ENCODE assay signal across 13 cellular contexts in the genomic region with DNA sequence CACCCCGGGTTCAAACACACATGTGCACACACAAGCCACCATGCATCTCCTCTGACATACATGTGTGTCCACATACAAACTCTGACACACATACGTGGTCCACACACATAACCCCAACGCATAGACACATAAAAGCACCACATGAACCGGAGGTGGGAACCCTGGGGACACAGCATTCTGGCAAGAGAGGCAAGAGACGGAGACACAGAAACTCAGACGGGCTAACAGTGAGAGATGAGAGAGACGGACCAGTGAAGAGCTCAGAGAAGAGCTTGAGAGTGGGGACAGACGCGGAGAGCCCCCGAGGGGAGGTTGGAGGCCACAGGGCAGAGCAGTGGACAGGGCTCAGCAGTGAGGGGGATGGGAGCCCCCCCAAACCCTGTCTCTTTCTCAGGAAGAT. TPM values are rescaled to one million over a fixed set of nuclear protein-coding genes. Genes with fewer than 3 reads are reported as not detected.
DNase-seq lines count a peak whose midpoint lies in the region; ATAC-seq and TF ChIP-seq lines count a peak whose summit lies in the region.
"Had no signal": no experiment of that assay in that cellular context is flagged by ENCODE, and none has a peak within 500 bp of the region (broad histone marks: within the 10 kb centered on the region; RNA-seq: fewer than 3 reads in every experiment).

No MANE protein-coding gene starts in this region.

- H3K36me3 Mint-ChIP-seq in natural killer cell (no peaks in the 10 kb centered on the region), type B pancreatic cell (no peaks in the 10 kb centered on the region)
- no peaks in the 10 kb centered on the region for H3K36me3 Mint-ChIP-seq in natural killer cell treated with Interleukin-12 subunit alpha and Interleukin-12 subunit beta and Interleukin-15 and Interleukin-18, amount 100 ng/mL, for 72 hours
- no peaks in the 10 kb centered on the region for H3K36me3 Mint-ChIP-seq in activated naive CD8-positive, alpha-beta T cell treated with anti-CD3 and anti-CD28 coated beads for 36 hours

- intact Hi-C loops in natural killer cell (cut with micrococcal nuclease) = no loop called here

- H3K4me1 Mint-ChIP-seq in natural killer cell (peaks cover 35 to 65% of the 10 kb centered on the region in 2 donors), type B pancreatic cell (ENCODE audit: unreplicated experiment) (peaks cover 12% of the 10 kb centered on the region)
- H3K4me1 Mint-ChIP-seq in natural killer cell treated with Interleukin-12 subunit alpha and Interleukin-12 subunit beta and Interleukin-15 and Interleukin-18, amount 100 ng/mL, for 72 hours (ENCODE audit: low read depth in 2 of 2) = peaks cover 36 to 41% of the 10 kb centered on the region in 2 donors
- peaks cover 35% of the 10 kb centered on the region for H3K4me1 Mint-ChIP-seq in activated naive CD8-positive, alpha-beta T cell treated with anti-CD3 and anti-CD28 coated beads for 36 hours

- no peak for DNase-seq in natural killer cell
- no peak for DNase-seq in natural killer cell treated with Interleukin-12 subunit alpha and Interleukin-12 subunit beta and Interleukin-15 and Interleukin-18, amount 100 ng/mL, for 72 hours (ENCODE audit: low spot score)
- DNase-seq in activated naive CD8-positive, alpha-beta T cell treated with anti-CD3 and anti-CD28 coated beads for 36 hours = no peak
- no peak for DNase-seq in type B pancreatic cell (ENCODE audit: extremely low spot score, unreplicated experiment)
- no peak for DNase-seq in RPMI8226
- DNase-seq: activated CD4-positive, alpha-beta memory T cell treated with anti-CD3 and anti-CD28 coated beads, Interleukin-2, amount 10 ng/mL, durations not matched to agents 7 days and 5 days; activated naive CD4-positive, alpha-beta T cell treated with Interleukin-2 at 50 U/mL for 16 hours; GM23248; left lung; MG63; PC-3; sigmoid colon had no signal

- TF ChIP-seq CTCF in natural killer cell (IDR thresholded peaks at IDR 0.05) (no peak), type B pancreatic cell (conservative IDR thresholded peaks at IDR 0.05) (no peak)

- H3K9me3 Mint-ChIP-seq in natural killer cell = no peaks in the 10 kb centered on the region
- H3K9me3 Mint-ChIP-seq in natural killer cell treated with Interleukin-12 subunit alpha and Interleukin-12 subunit beta and Interleukin-15 and Interleukin-18, amount 100 ng/mL, for 72 hours = no peaks in the 10 kb centered on the region
- H3K9me3 Mint-ChIP-seq in activated naive CD8-positive, alpha-beta T cell treated with anti-CD3 and anti-CD28 coated beads for 36 hours = no peaks in the 10 kb centered on the region
- no peaks in the 10 kb centered on the region for H3K9me3 Mint-ChIP-seq in type B pancreatic cell
- H3K9me3 Mint-ChIP-seq: activated CD4-positive, alpha-beta memory T cell treated with anti-CD3 and anti-CD28 coated beads, Interleukin-2, amount 10 ng/mL, durations not matched to agents 7 days and 5 days had no signal

- H3K4me3 Mint-ChIP-seq in natural killer cell (peak overlapping the region; percentile 3), type B pancreatic cell (peak overlapping the region; percentile 37)
- H3K4me3 Mint-ChIP-seq in natural killer cell treated with Interleukin-12 subunit alpha and Interleukin-12 subunit beta and Interleukin-15 and Interleukin-18, amount 100 ng/mL, for 72 hours = no peak overlapping the region
- peak overlapping the region; percentile 8 for H3K4me3 Mint-ChIP-seq in activated naive CD8-positive, alpha-beta T cell treated with anti-CD3 and anti-CD28 coated beads for 36 hours
- H3K4me3 Mint-ChIP-seq: activated CD4-positive, alpha-beta memory T cell treated with anti-CD3 and anti-CD28 coated beads, Interleukin-2, amount 10 ng/mL, durations not matched to agents 7 days and 5 days had no signal

- ATAC-seq in natural killer cell (no peak), GM19452 (IDR thresholded peaks at IDR 0.05; ENCODE audit: unreplicated experiment) (no peak)
- ATAC-seq in natural killer cell treated with Interleukin-12 subunit alpha and Interleukin-12 subunit beta and Interleukin-15 and Interleukin-18, amount 100 ng/mL, for 72 hours = no peak
- ATAC-seq: left lung, PC-3 had no signal

- H3K27me3 Mint-ChIP-seq in natural killer cell (ENCODE audit: low read depth in 2 of 2) (peaks cover 20 to 33% of the 10 kb centered on the region in 2 donors), type B pancreatic cell (peaks cover 64% of the 10 kb centered on the region)
- H3K27me3 Mint-ChIP-seq in natural killer cell treated with Interleukin-12 subunit alpha and Interleukin-12 subunit beta and Interleukin-15 and Interleukin-18, amount 100 ng/mL, for 72 hours = peaks cover 25 to 35% of the 10 kb centered on the region in 2 donors
- peaks cover 5% of the 10 kb centered on the region for H3K27me3 Mint-ChIP-seq in activated naive CD8-positive, alpha-beta T cell treated with anti-CD3 and anti-CD28 coated beads for 36 hours

- H3K27ac Mint-ChIP-seq in natural killer cell (peak overlapping the region in 1 of 2 donors; percentile 92), type B pancreatic cell (no peak overlapping the region)
- H3K27ac Mint-ChIP-seq in natural killer cell treated with Interleukin-12 subunit alpha and Interleukin-12 subunit beta and Interleukin-15 and Interleukin-18, amount 100 ng/mL, for 72 hours = no peak overlapping the region
- H3K27ac Mint-ChIP-seq in activated naive CD8-positive, alpha-beta T cell treated with anti-CD3 and anti-CD28 coated beads for 36 hours = no peak overlapping the region
- H3K27ac Mint-ChIP-seq: activated CD4-positive, alpha-beta memory T cell treated with anti-CD3 and anti-CD28 coated beads, Interleukin-2, amount 10 ng/mL, durations not matched to agents 7 days and 5 days had no signal

RNA-seq across cellular contexts. Expression of gene ERFL, which starts 9.3 kb away (rescaled TPM):
- 1 to 10 TPM; 1.1 to 2.1 (median 1.5) TPM for total RNA-seq in natural killer cell
- under 1 TPM; 0.67 TPM for total RNA-seq in natural killer cell treated with Interleukin-12 subunit alpha and Interleukin-12 subunit beta and Interleukin-15 and Interleukin-18, amount 100 ng/mL, for 72 hours
- 1 to 10 TPM; 1.1 to 1.2 TPM for total RNA-seq in activated naive CD8-positive, alpha-beta T cell treated with anti-CD3 and anti-CD28 coated beads for 36 hours
- 0.17 and 0.24 TPM in 2 replicates for total RNA-seq in type B pancreatic cell (ENCODE audit: low replicate concordance)
- total RNA-seq: GM23248, sigmoid colon had no signal

RNA-seq across cellular contexts. Expression of gene RABAC1, which starts 21.6 kb away (rescaled TPM):
- total RNA-seq in natural killer cell (10 to 100 TPM; 76.8 to 100.0 (median 78.4) TPM), type B pancreatic cell (ENCODE audit: low replicate concordance) (124 and 140 TPM in 2 replicates)
- total RNA-seq in natural killer cell treated with Interleukin-12 subunit alpha and Interleukin-12 subunit beta and Interleukin-15 and Interleukin-18, amount 100 ng/mL, for 72 hours = 10 to 100 TPM; 79.6 to 89.7 TPM
- total RNA-seq in activated naive CD8-positive, alpha-beta T cell treated with anti-CD3 and anti-CD28 coated beads for 36 hours = 10 to 100 TPM; 46.9 to 50.7 TPM

RNA-seq across cellular contexts. Expression of gene ARHGEF1, which starts 54.5 kb away (rescaled TPM):
- 1,000 to 10,000 TPM; 1,177 to 1,409 (median 1,354) TPM for total RNA-seq in natural killer cell
- 100 to 1,000 TPM; 321 to 444 TPM for total RNA-seq in natural killer cell treated with Interleukin-12 subunit alpha and Interleukin-12 subunit beta and Interleukin-15 and Interleukin-18, amount 100 ng/mL, for 72 hours
- total RNA-seq in activated naive CD8-positive, alpha-beta T cell treated with anti-CD3 and anti-CD28 coated beads for 36 hours = 100 to 1,000 TPM; 285 to 295 TPM
- total RNA-seq in type B pancreatic cell (ENCODE audit: low replicate concordance) = 51.7 and 58.9 TPM in 2 replicates

RNA-seq across cellular contexts. Expression of gene ATP1A3, which starts 56.5 kb away (rescaled TPM):
- total RNA-seq in natural killer cell (10 to 100 TPM; 13.5 to 18.2 (median 14.0) TPM), type B pancreatic cell (ENCODE audit: low replicate concordance) (5.6 TPM in 1 of 2 replicates, not detected in the other)
- total RNA-seq in natural killer cell treated with Interleukin-12 subunit alpha and Interleukin-12 subunit beta and Interleukin-15 and Interleukin-18, amount 100 ng/mL, for 72 hours = 1 to 10 TPM; 2.0 to 4.2 TPM
- 1 to 10 TPM; 4.3 to 4.8 TPM for total RNA-seq in activated naive CD8-positive, alpha-beta T cell treated with anti-CD3 and anti-CD28 coated beads for 36 hours
- total RNA-seq: left lung had no signal
